12 cellular contexts compared by ENCODE assay signal in genomic region chr1:28249879-28250295, GRCh38. TPM values are rescaled to one million over a fixed set of nuclear protein-coding genes. Genes with fewer than 3 reads are reported as not detected.
DNase-seq lines count a peak whose midpoint lies in the region; ATAC-seq and TF ChIP-seq lines count a peak whose summit lies in the region.
"Had no signal": no experiment of that assay in that cellular context is flagged by ENCODE, and none has a peak within 500 bp of the region (broad histone marks: within the 10 kb centered on the region; RNA-seq: fewer than 3 reads in every experiment).

No MANE protein-coding gene starts in this region.

- H3K4me3 Mint-ChIP-seq in stimulated activated naive CD8-positive, alpha-beta T cell treated with anti-CD3 and anti-CD28 coated beads, Interleukin-15, amount 100 ng/mL, for 72 hours, result peak overlapping the region; percentile 6 to 90

- TF ChIP-seq CTCF in PC-9 (conservative IDR thresholded peaks at IDR 0.05) (no peak), colonic mucosa (IDR thresholded peaks at IDR 0.05) (no peak), GM10248 (IDR thresholded peaks at IDR 0.05; ENCODE audit: control extremely low read depth, extremely low read depth, low read depth, missing control alignments) (no peak), BE2C (IDR thresholded peaks at IDR 0.05; ENCODE audit: low read depth, low read length) (no peak)

- H3K79me2 ChIP-seq in PC-9 (ENCODE audit: low read depth), result 0 out of 2 replicates have a peak, but pooled peaks cover 3% of the 10 kb centered on the region

- H2AFZ ChIP-seq in PC-9, result no peak overlapping the region

- H3K9me2 ChIP-seq in PC-9 (ENCODE audit: insufficient read depth), result no peaks in the 10 kb centered on the region

- H3K4me1 ChIP-seq in PC-9 (replicated peaks; ENCODE audit: insufficient read depth), result peaks cover 31% of the 10 kb centered on the region
- peaks cover 21% of the 10 kb centered on the region for H3K4me1 ChIP-seq in colonic mucosa
- H3K4me1 ChIP-seq in BE2C, result peaks cover 6% of the 10 kb centered on the region

- BruUV-seq in PC-9 (replicated peaks; lab: Mats Ljungman, UMichigan), result no TSS peak

- peak overlapping the region; percentile 93 for H3K4me2 ChIP-seq in PC-9

- ATAC-seq in activated naive CD4-positive, alpha-beta T cell treated with anti-CD3 and anti-CD28 coated beads, Interleukin-2, amount 50 U/mL, for 72 hours, result no peak
- ATAC-seq in stimulated activated naive CD8-positive, alpha-beta T cell treated with anti-CD3 and anti-CD28 coated beads, Interleukin-15, amount 100 ng/mL, for 72 hours, result no peak
- ATAC-seq: mucosa of descending colon, sciatic nerve had no signal

- H3K4me3 ChIP-seq in PC-9 (no peak overlapping the region), colonic mucosa (no peak overlapping the region), BE2C (ENCODE audit: low read depth, low read length) (no peak overlapping the region)
- H3K4me3 ChIP-seq: mucosa of descending colon had no signal

- intact Hi-C loops in PC-9 (cut with micrococcal nuclease; ENCODE audit: unreplicated experiment) (loop anchor here (1.0 to 5.0 kb wide), 6 partner anchors 79 to 627 kb away; partner anchors contain the start of genes MED18 and RCC1), colonic mucosa (cut with DNase I) (loop anchor here (5.0 kb wide), 1 partner anchor 112 kb away; no protein-coding TSS in a partner anchor)

- H3K36me3 ChIP-seq in PC-9 (ENCODE audit: low read depth), result no peaks in the 10 kb centered on the region
- no peaks in the 10 kb centered on the region for H3K36me3 ChIP-seq in colonic mucosa
- no peaks in the 10 kb centered on the region for H3K36me3 ChIP-seq in BE2C

- peak overlapping the region; percentile 100 for H3K27ac ChIP-seq in PC-9
- H3K27ac ChIP-seq in colonic mucosa, result peak overlapping the region; percentile 85

- peak overlapping the region; percentile 77 to 97 for H3K27ac Mint-ChIP-seq in activated naive CD4-positive, alpha-beta T cell treated with anti-CD3 and anti-CD28 coated beads, Interleukin-2, amount 50 U/mL, for 72 hours
- H3K27ac Mint-ChIP-seq in stimulated activated naive CD8-positive, alpha-beta T cell treated with anti-CD3 and anti-CD28 coated beads, Interleukin-15, amount 100 ng/mL, for 72 hours, result peak overlapping the region; percentile 99 to 100

- no peaks in the 10 kb centered on the region for H3K9me3 ChIP-seq in PC-9 (ENCODE audit: insufficient read depth, low read depth)
- no peaks in the 10 kb centered on the region for H3K9me3 ChIP-seq in colonic mucosa
- H3K9me3 ChIP-seq in BE2C, result no peaks in the 10 kb centered on the region

- H3K4me1 Mint-ChIP-seq in stimulated activated naive CD8-positive, alpha-beta T cell treated with anti-CD3 and anti-CD28 coated beads, Interleukin-15, amount 100 ng/mL, for 72 hours, result peaks cover 40% of the 10 kb centered on the region

- no peaks in the 10 kb centered on the region for H3K9me3 Mint-ChIP-seq in activated naive CD4-positive, alpha-beta T cell treated with anti-CD3 and anti-CD28 coated beads, Interleukin-2, amount 50 U/mL, for 72 hours
- H3K9me3 Mint-ChIP-seq in stimulated activated naive CD8-positive, alpha-beta T cell treated with anti-CD3 and anti-CD28 coated beads, Interleukin-15, amount 100 ng/mL, for 72 hours, result no peaks in the 10 kb centered on the region

- H3K36me3 Mint-ChIP-seq in activated naive CD4-positive, alpha-beta T cell treated with anti-CD3 and anti-CD28 coated beads, Interleukin-2, amount 50 U/mL, for 72 hours, result peaks cover 0 to 6% of the 10 kb centered on the region in 2 donors

- CTCF ChIA-PET in PC-9 (lab: Charles Lee) (interaction anchor here (1.2 to 1.7 kb wide), 3 partner anchors 110 to 267 kb away, joined by 7 to 13 read pairs (median 8); no protein-coding TSS in a partner anchor), GM10248 (lab: Yijun Ruan, JAX) (interaction anchor here (1.0 to 4.3 kb wide), 20 partner anchors 11 to 627 kb away, joined by 3 to 111 read pairs (median 6); partner anchors contain the start of genes ATP5IF1, PHACTR4, SESN2 and STX12)

- DNase-seq in activated naive CD4-positive, alpha-beta T cell treated with anti-CD3 and anti-CD28 coated beads, Interleukin-2, amount 50 U/mL, for 72 hours (ENCODE audit: low spot score in 2 of 2), result no peak
- DNase-seq in activated naive CD4-positive, alpha-beta T cell (lab: John Stamatoyannopoulos, UW), result no peak
- no peak for DNase-seq in PC-9
- DNase-seq in colonic mucosa, result no peak
- no peak for DNase-seq in stimulated activated naive CD8-positive, alpha-beta T cell treated with anti-CD3 and anti-CD28 coated beads, Interleukin-15, amount 100 ng/mL, for 72 hours
- DNase-seq in GM10248 (ENCODE audit: extremely low spot score), result no peak
- no peak for DNase-seq in BE2C
- DNase-seq in NCI-H524 treated with DMSO at 0.1 percent for 48 hours (lab: John Stamatoyannopoulos, UW), result no peak
- DNase-seq: effector memory CD4-positive, alpha-beta T cell; GDM1 had no signal

- H3K27me3 ChIP-seq in PC-9 (ENCODE audit: insufficient read depth, low read depth) (no peaks in the 10 kb centered on the region), colonic mucosa (no peaks in the 10 kb centered on the region), BE2C (no peaks in the 10 kb centered on the region)

- POLR2A ChIA-PET in PC-9 (lab: Charles Lee; ENCODE audit: unreplicated experiment) (interaction anchor here (0.5 to 1.9 kb wide), 4 partner anchors 52 to 332 kb away, joined by 4 to 14 read pairs (median 8); partner anchors contain the start of genes PHACTR4 and RCC1), GM10248 (lab: Yijun Ruan, JAX) (interaction anchor here (0.7 to 1.4 kb wide), 2 partner anchors 8 to 12 kb away, joined by 3 to 6 read pairs; no protein-coding TSS in a partner anchor)

- peak overlapping the region in 1 of 2 donors; percentile 34 for H3K9ac ChIP-seq in colonic mucosa (ENCODE audit: low read depth in 2 of 2, low read length in 2 of 2)

- H4K20me1 ChIP-seq in PC-9 (ENCODE audit: insufficient read depth), result no peaks in the 10 kb centered on the region

- H3K27me3 Mint-ChIP-seq in stimulated activated naive CD8-positive, alpha-beta T cell treated with anti-CD3 and anti-CD28 coated beads, Interleukin-15, amount 100 ng/mL, for 72 hours, result no peaks in the 10 kb centered on the region

- H3F3A ChIP-seq in PC-9 (ENCODE audit: insufficient read depth, low read depth), result peaks cover 41% of the 10 kb centered on the region

RNA-seq across cellular contexts. Expression of gene SESN2, which starts 9.4 kb away (rescaled TPM):
- 10 to 100 TPM; 16.7 to 38.7 TPM for total RNA-seq in activated naive CD4-positive, alpha-beta T cell treated with anti-CD3 and anti-CD28 coated beads, Interleukin-2, amount 50 U/mL, for 72 hours
- total RNA-seq in PC-9 (2021) (10.3 and 12.2 TPM in 2 replicates), colonic mucosa (10 to 100 TPM; 34.0 to 34.6 TPM)
- 15.3 TPM for polyA plus RNA-seq in BE2C (2012; ENCODE audit: insufficient read depth, insufficient read length, low read depth)

RNA-seq across cellular contexts. Expression of gene ATP5IF1, which starts 14.0 kb away (rescaled TPM):
- total RNA-seq in activated naive CD4-positive, alpha-beta T cell treated with anti-CD3 and anti-CD28 coated beads, Interleukin-2, amount 50 U/mL, for 72 hours, result 100 to 1,000 TPM; 125 to 195 TPM
- total RNA-seq in PC-9 (2021) (125 and 146 TPM in 2 replicates), colonic mucosa (100 to 1,000 TPM; 326 to 331 TPM)
- 262 TPM for polyA plus RNA-seq in BE2C (2012; ENCODE audit: insufficient read depth, insufficient read length, low read depth)

RNA-seq across cellular contexts. Expression of gene DNAJC8, which starts 17.1 kb away (rescaled TPM):
- total RNA-seq in activated naive CD4-positive, alpha-beta T cell treated with anti-CD3 and anti-CD28 coated beads, Interleukin-2, amount 50 U/mL, for 72 hours, result 100 to 1,000 TPM in 1 of 2 donors, 10 to 100 TPM in 1; 95.4 to 103 TPM
- total RNA-seq in PC-9 (2021) (48.4 and 61.4 TPM in 2 replicates), colonic mucosa (10 to 100 TPM; 53.1 to 57.2 TPM)
- polyA plus RNA-seq in BE2C (2012; ENCODE audit: insufficient read depth, insufficient read length, low read depth), result 71.2 TPM
